Comparison of ENCODE assay signal across 9 cellular contexts in the genomic region with DNA sequence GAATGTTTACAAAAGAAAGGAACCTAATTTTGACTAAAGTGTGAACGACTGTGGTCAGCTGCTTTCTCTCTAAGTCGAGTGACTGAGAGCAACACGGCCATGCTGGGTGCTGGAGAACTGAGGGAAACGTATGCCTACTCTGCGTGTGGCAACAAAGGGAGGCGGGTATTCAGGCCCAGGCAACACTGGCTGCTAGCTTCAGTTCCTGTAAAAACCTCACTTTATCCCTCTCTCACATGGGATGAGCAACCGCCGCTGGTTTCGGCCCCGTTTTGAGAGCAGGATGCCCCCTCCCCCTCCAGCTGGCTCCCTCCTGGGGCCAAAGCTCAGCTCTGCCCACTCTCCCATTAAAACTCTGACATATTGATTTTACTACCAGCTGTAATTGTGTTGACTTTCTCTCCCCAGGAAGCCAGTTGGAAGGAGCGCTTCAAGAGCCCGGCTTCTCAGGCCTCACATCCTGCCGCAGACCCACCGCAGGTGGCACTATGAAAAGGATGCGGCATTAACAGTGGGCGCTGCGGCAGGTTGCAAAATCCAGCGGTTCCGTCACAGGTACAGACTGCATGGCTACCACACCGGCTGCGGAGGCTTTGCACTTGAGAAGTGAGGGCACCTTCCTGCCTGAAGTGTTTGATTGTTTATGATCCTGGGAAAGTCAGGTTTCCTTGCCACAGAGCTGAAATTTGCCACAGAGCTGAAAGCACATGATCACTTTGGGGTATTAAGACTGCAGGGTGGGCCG. TPM values are rescaled to one million over a fixed set of nuclear protein-coding genes. Genes with fewer than 3 reads are reported as not detected.
DNase-seq lines count a peak whose midpoint lies in the region; TF ChIP-seq lines count a peak whose summit lies in the region.
"Had no signal": no experiment of that assay in that cellular context is flagged by ENCODE, and none has a peak within 500 bp of the region (broad histone marks: within the 10 kb centered on the region; RNA-seq: fewer than 3 reads in every experiment).

No MANE protein-coding gene starts in this region.

- H3K4me1 Mint-ChIP-seq in nephron progenitor cell = peaks cover 91% of the 10 kb centered on the region

- peak; percentile 28 for DNase-seq in activated T-cell treated with anti-CD3 and anti-CD28 coated beads for 1 hour (ENCODE audit: low read depth)
- DNase-seq in activated T-cell treated with anti-CD3 and anti-CD28 coated beads for 4 hours = no peak
- peak; percentile 94 for DNase-seq in SW480 (ENCODE audit: low spot score)
- DNase-seq in caudate nucleus (lab: John Stamatoyannopoulos, UW) = peak in 2 of 61 donors; percentile 11 to 15
- DNase-seq in nephron progenitor cell = peak; percentile 57
- no peak for DNase-seq in tibial artery
- DNase-seq in ovary = no peak
- DNase-seq in ecto neural progenitor cell (ENCODE audit: low spot score) = no peak

- peak overlapping the region; percentile 53 for H3K27ac Mint-ChIP-seq in nephron progenitor cell

- H3K27me3 ChIP-seq in tibial artery = no peaks in the 10 kb centered on the region
- H3K27me3 ChIP-seq in ovary = no peaks in the 10 kb centered on the region

- TF ChIP-seq POLR2A in ovary (IDR thresholded peaks at IDR 0.05) = no peak

- H3K36me3 Mint-ChIP-seq in nephron progenitor cell (ENCODE audit: low read depth) = no peaks in the 10 kb centered on the region

- peak overlapping the region in 1 of 2 donors; percentile 22 for H3K4me3 ChIP-seq in tibial artery
- no peak overlapping the region for H3K4me3 ChIP-seq in ovary

- WGBS in ovary, 3 donors = 69 to 74% (median 74%) methylated on average over 22 of the region's 22 CpGs

- no peaks in the 10 kb centered on the region for H3K27me3 Mint-ChIP-seq in nephron progenitor cell (ENCODE audit: low read depth, poor library complexity)

- no peak for TF ChIP-seq CTCF in nephron progenitor cell (IDR thresholded peaks at IDR 0.05)
- TF ChIP-seq CTCF in tibial artery (IDR thresholded peaks at IDR 0.05) = no peak
- no peak for TF ChIP-seq CTCF in ovary (IDR thresholded peaks at IDR 0.05)

- H3K4me3 Mint-ChIP-seq in nephron progenitor cell = peak overlapping the region; percentile 58

- H3K9me3 ChIP-seq in tibial artery = no peaks in the 10 kb centered on the region
- no peaks in the 10 kb centered on the region for H3K9me3 ChIP-seq in ovary

- H3K4me1 ChIP-seq in tibial artery = peaks cover 18 to 97% (median 83%) of the 10 kb centered on the region in 4 donors
- H3K4me1 ChIP-seq in ovary (ENCODE audit: insufficient read depth) = peaks cover 53% of the 10 kb centered on the region

- intact Hi-C loops in tibial artery (cut with DNase I; ENCODE audit: low total_unique reads) = no loop called here
- intact Hi-C loops in ovary (cut with DNase I) = no loop called here

- TF ChIP-seq EP300 in ovary (IDR thresholded peaks at IDR 0.05) = no peak

- H3K27ac ChIP-seq in caudate nucleus (ENCODE audit: low read depth, low read length) = peak overlapping the region; percentile 63
- H3K27ac ChIP-seq in tibial artery = peak overlapping the region; percentile 88 to 90
- peak overlapping the region in 1 of 2 donors; percentile 72 for H3K27ac ChIP-seq in ovary
- H3K27ac ChIP-seq: C4-2B had no signal

- H3K36me3 ChIP-seq in tibial artery = no peaks in the 10 kb centered on the region
- H3K36me3 ChIP-seq in ovary = no peaks in the 10 kb centered on the region

- H3K9me3 Mint-ChIP-seq in nephron progenitor cell = no peaks in the 10 kb centered on the region

RNA-seq across cellular contexts. Expression of gene PLXND1, which starts 12.7 kb away (rescaled TPM):
- 100 to 1,000 TPM in 1 of 7 donors, 10 to 100 TPM in 6; 21.6 to 111 (median 57.1) TPM for total RNA-seq in ovary
- 100 to 1,000 TPM in 1 of 2 donors, 10 to 100 TPM in 1; 55.2 to 120 TPM for polyA plus RNA-seq in ovary

RNA-seq across cellular contexts. Expression of gene H1-8, which starts 50.8 kb away (rescaled TPM):
- not detected for total RNA-seq in ovary
- under 1 TPM in 1 of 2 donors, not detected in 1; 0.27 TPM for polyA plus RNA-seq in ovary

Comparison
In these comparisons a context has a peak if more than half of its experiments do, and no peak if none do; other contexts are left out.
1. DNase-seq: peak in activated T-cell treated with anti-CD3 and anti-CD28 coated beads for 1 hour (single experiment), SW480 (single experiment) and nephron progenitor cell (single experiment); none in activated T-cell treated with anti-CD3 and anti-CD28 coated beads for 4 hours (single experiment), tibial artery (0 of 2), ovary (0 of 5) and ecto neural progenitor cell (single experiment).